In genomic region chr5:139438707-139439012, GRCh38 we compare ENCODE assay signal across 8 cellular contexts. TPM values are rescaled to one million over a fixed set of nuclear protein-coding genes. Genes with fewer than 3 reads are reported as not detected.
DNase-seq lines count a peak whose midpoint lies in the region; ATAC-seq and TF ChIP-seq lines count a peak whose summit lies in the region.

No MANE protein-coding gene starts in this region.

- no peak for DNase-seq in BJ (ENCODE audit: low read depth)
- no peak for DNase-seq in chondrocyte (ENCODE audit: low spot score)
- DNase-seq in natural killer cell treated with Interleukin-12 subunit alpha and Interleukin-12 subunit beta and Interleukin-15 and Interleukin-18, amount 100 ng/mL, for 72 hours (ENCODE audit: low spot score) = no peak
- DNase-seq in NCI-H526 treated with DMSO at 0.1 percent for 48 hours (lab: John Stamatoyannopoulos, UW) = no peak

- POLR2A ChIA-PET in BJ (lab: Charles Lee) = no interaction called here

- H3K36me3 Mint-ChIP-seq in IgD-negative memory B cell (no peaks in the 10 kb centered on the region), chondrocyte (ENCODE audit: low read depth) (peaks cover 8% of the 10 kb centered on the region)
- no peaks in the 10 kb centered on the region for H3K36me3 Mint-ChIP-seq in natural killer cell treated with Interleukin-12 subunit alpha and Interleukin-12 subunit beta and Interleukin-15 and Interleukin-18, amount 100 ng/mL, for 72 hours

- H3K36me3 ChIP-seq in BJ (ENCODE audit: control insufficient read depth, insufficient read depth, low read length) = no peaks in the 10 kb centered on the region

- CTCF ChIA-PET in BJ (lab: Yijun Ruan, JAX) = interaction anchor here (0.5 to 2.3 kb wide), 4 partner anchors 15 to 124 kb away, joined by 4 to 12 read pairs (median 7); no protein-coding TSS in a partner anchor

- no peaks in the 10 kb centered on the region for H3K27me3 Mint-ChIP-seq in IgD-negative memory B cell
- H3K27me3 Mint-ChIP-seq in chondrocyte (ENCODE audit: low read depth) = no peaks in the 10 kb centered on the region
- peaks cover 0 to 5% of the 10 kb centered on the region in 2 donors for H3K27me3 Mint-ChIP-seq in natural killer cell treated with Interleukin-12 subunit alpha and Interleukin-12 subunit beta and Interleukin-15 and Interleukin-18, amount 100 ng/mL, for 72 hours

- H3K4me1 Mint-ChIP-seq in IgD-negative memory B cell = peaks cover 14 to 16% (median 15%) of the 10 kb centered on the region in 3 donors
- H3K4me1 Mint-ChIP-seq in chondrocyte (ENCODE audit: low read depth) = peaks cover 19% of the 10 kb centered on the region
- peaks cover 20 to 35% of the 10 kb centered on the region in 2 donors for H3K4me1 Mint-ChIP-seq in natural killer cell treated with Interleukin-12 subunit alpha and Interleukin-12 subunit beta and Interleukin-15 and Interleukin-18, amount 100 ng/mL, for 72 hours (ENCODE audit: low read depth in 2 of 2)

- ATAC-seq in natural killer cell treated with Interleukin-12 subunit alpha and Interleukin-12 subunit beta and Interleukin-15 and Interleukin-18, amount 100 ng/mL, for 72 hours = no peak
- ATAC-seq in GM21526 (IDR thresholded peaks at IDR 0.05; ENCODE audit: low FRiP score, unreplicated experiment) (no peak), HG03175 (IDR thresholded peaks at IDR 0.05; ENCODE audit: unreplicated experiment) (no peak)
- ATAC-seq in activated CD4-positive, CD25-positive, alpha-beta regulatory T cell treated with anti-CD3 and anti-CD28 coated beads, Interleukin-2, amount 50 U/mL, for 24 hours = no peak

- H3K9me3 Mint-ChIP-seq in IgD-negative memory B cell = no peaks in the 10 kb centered on the region
- no peaks in the 10 kb centered on the region for H3K9me3 Mint-ChIP-seq in chondrocyte (ENCODE audit: low read depth)
- H3K9me3 Mint-ChIP-seq in natural killer cell treated with Interleukin-12 subunit alpha and Interleukin-12 subunit beta and Interleukin-15 and Interleukin-18, amount 100 ng/mL, for 72 hours = no peaks in the 10 kb centered on the region

- TF ChIP-seq CTCF in BJ (IDR thresholded peaks at IDR 0.05; ENCODE audit: insufficient read depth, low read depth, low read length) = no peak
- no peak for TF ChIP-seq CTCF in chondrocyte (IDR thresholded peaks at IDR 0.05)

- peak overlapping the region; percentile 88 to 100 (median 99) for H3K27ac Mint-ChIP-seq in IgD-negative memory B cell
- H3K27ac Mint-ChIP-seq in chondrocyte (ENCODE audit: unreplicated experiment) = peak overlapping the region; percentile 49
- H3K27ac Mint-ChIP-seq in natural killer cell treated with Interleukin-12 subunit alpha and Interleukin-12 subunit beta and Interleukin-15 and Interleukin-18, amount 100 ng/mL, for 72 hours = peak overlapping the region; percentile 90 to 97

- H3K4me3 Mint-ChIP-seq in IgD-negative memory B cell (peak overlapping the region; percentile 90 to 100 (median 98)), chondrocyte (ENCODE audit: unreplicated experiment) (peak overlapping the region; percentile 99)
- peak overlapping the region; percentile 97 for H3K4me3 Mint-ChIP-seq in natural killer cell treated with Interleukin-12 subunit alpha and Interleukin-12 subunit beta and Interleukin-15 and Interleukin-18, amount 100 ng/mL, for 72 hours

- H3K27me3 ChIP-seq in BJ (ENCODE audit: control insufficient read depth, insufficient read depth, low read length) = no peaks in the 10 kb centered on the region

- peak overlapping the region; percentile 69 for H3K4me3 ChIP-seq in BJ (ENCODE audit: low read depth, low read length)

RNA-seq across cellular contexts. Expression of gene DNAJC18, which starts 0.7 kb away (rescaled TPM):
- 5.2 and 9.3 TPM in 2 replicates for polyA plus RNA-seq in BJ (2011; rRNA removed)
- 4.9 and 5.9 TPM in 2 replicates for polyA minus RNA-seq in BJ (2011; rRNA and poly(A)+ RNA removed)
- polyA plus RNA-seq in IgD-negative memory B cell = 5.1 TPM
- total RNA-seq in chondrocyte = 17.4 to 27.0 TPM (median 25.6 TPM) in 3 replicates
- total RNA-seq in natural killer cell treated with Interleukin-12 subunit alpha and Interleukin-12 subunit beta and Interleukin-15 and Interleukin-18, amount 100 ng/mL, for 72 hours = 10 to 100 TPM; 11.9 to 12.6 TPM

RNA-seq across cellular contexts. Expression of gene ECSCR, which starts 23.9 kb away (rescaled TPM):
- 0.37 and 0.38 TPM in 2 replicates for polyA plus RNA-seq in BJ (2011; rRNA removed)
- not detected in 2 replicates for polyA minus RNA-seq in BJ (2011; rRNA and poly(A)+ RNA removed)
- not detected for polyA plus RNA-seq in IgD-negative memory B cell
- 0.62 TPM in 1 of 3 replicates, not detected in the others for total RNA-seq in chondrocyte
- not detected for total RNA-seq in natural killer cell treated with Interleukin-12 subunit alpha and Interleukin-12 subunit beta and Interleukin-15 and Interleukin-18, amount 100 ng/mL, for 72 hours

RNA-seq across cellular contexts. Expression of gene SMIM33, which starts 32.1 kb away (rescaled TPM):
- polyA plus RNA-seq in BJ (2011; rRNA removed) = not detected in 2 replicates
- polyA minus RNA-seq in BJ (2011; rRNA and poly(A)+ RNA removed) = not detected in 2 replicates
- not detected for polyA plus RNA-seq in IgD-negative memory B cell
- total RNA-seq in chondrocyte = not detected in 3 replicates
- not detected for total RNA-seq in natural killer cell treated with Interleukin-12 subunit alpha and Interleukin-12 subunit beta and Interleukin-15 and Interleukin-18, amount 100 ng/mL, for 72 hours

RNA-seq across cellular contexts. Expression of gene SPATA24, which starts 34.8 kb away (rescaled TPM):
- 3.4 and 4.5 TPM in 2 replicates for polyA plus RNA-seq in BJ (2011; rRNA removed)
- polyA minus RNA-seq in BJ (2011; rRNA and poly(A)+ RNA removed) = 0.57 and 2.3 TPM in 2 replicates
- 4.7 TPM for polyA plus RNA-seq in IgD-negative memory B cell
- total RNA-seq in chondrocyte = 2.7 to 3.7 TPM (median 3.7 TPM) in 3 replicates
- 1 to 10 TPM; 6.4 to 7.2 TPM for total RNA-seq in natural killer cell treated with Interleukin-12 subunit alpha and Interleukin-12 subunit beta and Interleukin-15 and Interleukin-18, amount 100 ng/mL, for 72 hours

RNA-seq across cellular contexts. Expression of gene PROB1, which starts 43.8 kb away (rescaled TPM):
- polyA plus RNA-seq in BJ (2011; rRNA removed) = 0.23 and 0.40 TPM in 2 replicates
- 0.52 and 0.82 TPM in 2 replicates for polyA minus RNA-seq in BJ (2011; rRNA and poly(A)+ RNA removed)
- 1.5 TPM for polyA plus RNA-seq in IgD-negative memory B cell
- 0.97 to 2.4 TPM (median 2.3 TPM) in 3 replicates for total RNA-seq in chondrocyte
- total RNA-seq in natural killer cell treated with Interleukin-12 subunit alpha and Interleukin-12 subunit beta and Interleukin-15 and Interleukin-18, amount 100 ng/mL, for 72 hours = 1 to 10 TPM; 3.4 to 6.6 TPM

Comparison
In these comparisons a context has a peak if more than half of its experiments do, and no peak if none do; other contexts are left out.
1. H3K27ac Mint-ChIP-seq: peak in every context shown above with its lines; median percentile 99 in IgD-negative memory B cell; 94 in natural killer cell treated with Interleukin-12 subunit alpha and Interleukin-12 subunit beta and Interleukin-15 and Interleukin-18, amount 100 ng/mL, for 72 hours; 49 in chondrocyte.